1 cellular context compared by ENCODE assay signal in the genomic region with DNA sequence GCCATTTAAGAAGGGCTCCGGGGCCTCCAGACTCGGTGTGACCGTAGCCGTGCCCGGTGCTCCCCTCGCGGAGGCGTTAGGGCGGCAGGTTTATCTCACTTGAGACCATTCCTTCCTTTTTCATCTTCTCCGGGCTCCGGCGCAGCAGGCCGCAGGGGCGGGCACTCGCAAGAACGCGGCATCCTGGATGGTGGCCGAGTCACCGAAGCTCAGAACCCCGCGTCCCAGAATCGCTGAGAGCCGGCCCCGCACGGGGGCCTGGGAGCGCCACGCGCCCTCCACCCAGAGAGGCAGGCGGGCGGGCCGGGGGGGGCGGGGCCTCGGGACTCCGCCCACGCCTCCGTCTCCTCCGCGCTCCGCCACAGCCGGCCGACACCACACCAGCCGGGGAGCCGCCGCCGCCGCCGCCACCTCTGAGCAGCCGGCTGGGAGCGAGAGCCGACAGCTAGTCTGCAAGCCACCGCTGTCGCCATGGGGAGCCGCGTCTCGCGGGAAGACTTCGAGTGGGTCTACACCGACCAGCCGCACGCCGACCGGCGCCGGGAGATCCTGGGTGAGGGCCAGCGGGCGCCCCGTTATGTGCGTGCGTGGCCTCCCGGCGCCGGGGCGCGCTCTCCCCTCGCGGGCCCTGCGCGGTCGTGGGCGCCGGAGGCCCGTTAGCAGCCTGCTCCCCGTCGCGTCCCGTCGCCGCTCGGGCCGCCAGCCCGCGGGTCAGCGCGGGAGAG.
A peak's percentile ranks its signal among the peaks of the same experiment; 100 is the strongest.
TF ChIP-seq lines count a peak whose summit lies in the region.

Gene DEGS1, plus strand, starts transcription at position 375 of the 725 bp plus-strand sequence. Its CDS starts 97 bp downstream, at position 472.

TF ChIP-seq in HepG2, 621 proteins besides CTCF, POLR2A, EP300 and RAD21 (continued from another document and continues in another):
- TF ChIP-seq TIGD3 (CRISPR knock-in tag; IDR thresholded peaks at IDR 0.05; ENCODE audit: borderline replicate concordance) (no peak), E2F2 (CRISPR knock-in tag; IDR thresholded peaks at IDR 0.05; ENCODE audit: borderline replicate concordance) (peak; percentile 34; the same call in 1 of the 2 replicates), ZBTB14 (CRISPR knock-in tag; IDR thresholded peaks at IDR 0.05) (no peak; the same call in 1 of the 2 replicates), ZNF577 (CRISPR knock-in tag; IDR thresholded peaks at IDR 0.05; ENCODE audit: borderline replicate concordance, low read depth) (no peak), IKZF5 (CRISPR knock-in tag; IDR thresholded peaks at IDR 0.05) (no peak; the same call in none of the 2 replicates), ZSCAN29 (CRISPR knock-in tag; conservative IDR thresholded peaks at IDR 0.05) (0 out of 2 replicates have a peak, but pooled peaks have one; percentile 8), MTERF4 (CRISPR knock-in tag; IDR thresholded peaks at IDR 0.05) (no peak), ZHX1 (CRISPR knock-in tag; IDR thresholded peaks at IDR 0.05; ENCODE audit: low read depth) (no peak), ZNF138 (CRISPR knock-in tag; IDR thresholded peaks at IDR 0.05; ENCODE audit: low read depth) (0 out of 2 replicates have a peak, but pooled peaks have one; percentile 61), JUNB (CRISPR knock-in tag; IDR thresholded peaks at IDR 0.05; ENCODE audit: borderline replicate concordance) (no peak), ZNF703 (CRISPR knock-in tag; IDR thresholded peaks at IDR 0.05; ENCODE audit: borderline replicate concordance) (no peak), CREM (IDR thresholded peaks at IDR 0.05) (no peak), CREM (CRISPR knock-in tag; IDR thresholded peaks at IDR 0.05) (no peak), GLI4 (CRISPR knock-in tag; IDR thresholded peaks at IDR 0.05; ENCODE audit: borderline replicate concordance) (no peak), CEBPG (CRISPR knock-in tag; IDR thresholded peaks at IDR 0.05) (no peak), HIC2 (CRISPR knock-in tag; IDR thresholded peaks at IDR 0.05; ENCODE audit: low read depth) (no peak), ZSCAN31 (CRISPR knock-in tag; IDR thresholded peaks at IDR 0.05; ENCODE audit: low read depth) (no peak), HNRNPL (IDR thresholded peaks at IDR 0.05; ENCODE audit: low read depth, low read length) (no peak), SMAD1 (CRISPR knock-in tag; IDR thresholded peaks at IDR 0.05; ENCODE audit: borderline replicate concordance, low read depth) (0 out of 2 replicates have a peak, but pooled peaks have one; percentile 66), AGO1 (IDR thresholded peaks at IDR 0.05; ENCODE audit: low read depth, low read length, poor library complexity, severe bottlenecking) (no peak), ZNF354B (CRISPR knock-in tag; IDR thresholded peaks at IDR 0.05) (no peak), ZC3H4 (CRISPR knock-in tag; IDR thresholded peaks at IDR 0.05; ENCODE audit: borderline replicate concordance) (no peak), NFE2L1 (CRISPR knock-in tag; IDR thresholded peaks at IDR 0.05; ENCODE audit: borderline replicate concordance) (no peak), ZNF510 (CRISPR knock-in tag; IDR thresholded peaks at IDR 0.05; ENCODE audit: low read depth) (no peak; the same call in 1 of the 2 replicates), ZNF629 (CRISPR knock-in tag; conservative IDR thresholded peaks at IDR 0.05) (no peak), MIER2 (CRISPR knock-in tag; IDR thresholded peaks at IDR 0.05) (0 out of 2 replicates have a peak, but pooled peaks have one; percentile 31), KLF12 (CRISPR knock-in tag; IDR thresholded peaks at IDR 0.05; ENCODE audit: borderline replicate concordance) (no peak; the same call in 1 of the 2 replicates)
- TF ChIP-seq, protein P1, sequence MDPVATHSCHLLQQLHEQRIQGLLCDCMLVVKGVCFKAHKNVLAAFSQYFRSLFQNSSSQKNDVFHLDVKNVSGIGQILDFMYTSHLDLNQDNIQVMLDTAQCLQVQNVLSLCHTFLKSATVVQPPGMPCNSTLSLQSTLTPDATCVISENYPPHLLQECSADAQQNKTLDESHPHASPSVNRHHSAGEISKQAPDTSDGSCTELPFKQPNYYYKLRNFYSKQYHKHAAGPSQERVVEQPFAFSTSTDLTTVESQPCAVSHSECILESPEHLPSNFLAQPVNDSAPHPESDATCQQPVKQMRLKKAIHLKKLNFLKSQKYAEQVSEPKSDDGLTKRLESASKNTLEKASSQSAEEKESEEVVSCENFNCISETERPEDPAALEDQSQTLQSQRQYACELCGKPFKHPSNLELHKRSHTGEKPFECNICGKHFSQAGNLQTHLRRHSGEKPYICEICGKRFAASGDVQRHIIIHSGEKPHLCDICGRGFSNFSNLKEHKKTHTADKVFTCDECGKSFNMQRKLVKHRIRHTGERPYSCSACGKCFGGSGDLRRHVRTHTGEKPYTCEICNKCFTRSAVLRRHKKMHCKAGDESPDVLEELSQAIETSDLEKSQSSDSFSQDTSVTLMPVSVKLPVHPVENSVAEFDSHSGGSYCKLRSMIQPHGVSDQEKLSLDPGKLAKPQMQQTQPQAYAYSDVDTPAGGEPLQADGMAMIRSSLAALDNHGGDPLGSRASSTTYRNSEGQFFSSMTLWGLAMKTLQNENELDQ (CRISPR knock-in tag; IDR thresholded peaks at IDR 0.05; ENCODE audit: borderline replicate concordance): no peak
- TF ChIP-seq, protein P2, sequence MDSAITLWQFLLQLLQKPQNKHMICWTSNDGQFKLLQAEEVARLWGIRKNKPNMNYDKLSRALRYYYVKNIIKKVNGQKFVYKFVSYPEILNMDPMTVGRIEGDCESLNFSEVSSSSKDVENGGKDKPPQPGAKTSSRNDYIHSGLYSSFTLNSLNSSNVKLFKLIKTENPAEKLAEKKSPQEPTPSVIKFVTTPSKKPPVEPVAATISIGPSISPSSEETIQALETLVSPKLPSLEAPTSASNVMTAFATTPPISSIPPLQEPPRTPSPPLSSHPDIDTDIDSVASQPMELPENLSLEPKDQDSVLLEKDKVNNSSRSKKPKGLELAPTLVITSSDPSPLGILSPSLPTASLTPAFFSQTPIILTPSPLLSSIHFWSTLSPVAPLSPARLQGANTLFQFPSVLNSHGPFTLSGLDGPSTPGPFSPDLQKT (CRISPR knock-in tag; IDR thresholded peaks at IDR 0.05; ENCODE audit: borderline replicate concordance): no peak
- TF ChIP-seq, protein P3, sequence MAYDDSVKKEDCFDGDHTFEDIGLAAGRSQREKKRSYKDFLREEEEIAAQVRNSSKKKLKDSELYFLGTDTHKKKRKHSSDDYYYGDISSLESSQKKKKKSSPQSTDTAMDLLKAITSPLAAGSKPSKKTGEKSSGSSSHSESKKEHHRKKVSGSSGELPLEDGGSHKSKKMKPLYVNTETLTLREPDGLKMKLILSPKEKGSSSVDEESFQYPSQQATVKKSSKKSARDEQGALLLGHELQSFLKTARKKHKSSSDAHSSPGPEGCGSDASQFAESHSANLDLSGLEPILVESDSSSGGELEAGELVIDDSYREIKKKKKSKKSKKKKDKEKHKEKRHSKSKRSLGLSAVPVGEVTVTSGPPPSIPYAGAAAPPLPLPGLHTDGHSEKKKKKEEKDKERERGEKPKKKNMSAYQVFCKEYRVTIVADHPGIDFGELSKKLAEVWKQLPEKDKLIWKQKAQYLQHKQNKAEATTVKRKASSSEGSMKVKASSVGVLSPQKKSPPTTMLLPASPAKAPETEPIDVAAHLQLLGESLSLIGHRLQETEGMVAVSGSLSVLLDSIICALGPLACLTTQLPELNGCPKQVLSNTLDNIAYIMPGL (CRISPR knock-in tag; IDR thresholded peaks at IDR 0.05; ENCODE audit: borderline replicate concordance in 1 of 2, low read depth in 1 of 2): peak; percentile 10 to 38; a peak in 2 of 4 replicates
